In genomic region chr16:88600539-88600896, GRCh38 we compare ENCODE assay signal across 30 cellular contexts. TPM values are rescaled to one million over a fixed set of nuclear protein-coding genes. Genes with fewer than 3 reads are reported as not detected.
DNase-seq lines count a peak whose midpoint lies in the region; ATAC-seq and TF ChIP-seq lines count a peak whose summit lies in the region.
"Had no signal": no experiment of that assay in that cellular context is flagged by ENCODE, and none has a peak within 500 bp of the region (broad histone marks: within the 10 kb centered on the region; RNA-seq: fewer than 3 reads in every experiment).

No MANE protein-coding gene starts in this region.

- no peak for TF ChIP-seq CTCF in Caco-2 (IDR thresholded peaks at IDR 0.05; ENCODE audit: insufficient read depth in 1 of 2, low read depth in 1 of 2, low read length in 1 of 2, severe bottlenecking in 1 of 2, unreplicated experiment in 1 of 2)
- no peak for TF ChIP-seq CTCF in WTC11 (IDR thresholded peaks at IDR 0.05)
- TF ChIP-seq CTCF in testis (IDR thresholded peaks at IDR 0.05), result no peak

- H3K36me3 Mint-ChIP-seq in Caco-2 (ENCODE audit: insufficient read depth, unreplicated experiment) (peaks cover 68% of the 10 kb centered on the region), WTC11 (peaks cover 45% of the 10 kb centered on the region)

- intact Hi-C loops in Caco-2 (cut with micrococcal nuclease; ENCODE audit: unreplicated experiment) (no loop called here), testis (cut with DNase I; ENCODE audit: low total_unique reads) (no loop called here)

- H3K27me3 Mint-ChIP-seq in Caco-2 (ENCODE audit: insufficient read depth, unreplicated experiment) (no peaks in the 10 kb centered on the region), WTC11 (ENCODE audit: low read depth) (no peaks in the 10 kb centered on the region)
- H3K27me3 Mint-ChIP-seq: activated CD4-positive, alpha-beta T cell treated with anti-CD3 and anti-CD28 coated beads, Interleukin-2, amount 10 ng/mL, durations not matched to agents 7 days and 5 days; activated CD8-positive, alpha-beta memory T cell treated with anti-CD3 and anti-CD28 coated beads, Interleukin-2, amount 10 ng/mL, durations not matched to agents 7 days and 5 days; activated naive CD8-positive, alpha-beta T cell treated with anti-CD3 and anti-CD28 coated beads, Interleukin-2, amount 10 ng/mL, durations not matched to agents 7 days and 5 days; memory B cell had no signal

- H3K36me3 ChIP-seq in Caco-2 (ENCODE audit: control insufficient read depth, insufficient read depth, low read length), result peaks cover 8% of the 10 kb centered on the region
- H3K36me3 ChIP-seq in testis (ENCODE audit: low read depth, missing control alignments), result no peaks in the 10 kb centered on the region

- H3K4me1 Mint-ChIP-seq in Caco-2 (ENCODE audit: low read depth, unreplicated experiment) (no peaks in the 10 kb centered on the region), WTC11 (peaks cover 20% of the 10 kb centered on the region)
- H3K4me1 Mint-ChIP-seq: activated naive CD8-positive, alpha-beta T cell treated with anti-CD3 and anti-CD28 coated beads, Interleukin-2, amount 10 ng/mL, durations not matched to agents 7 days and 5 days; endodermal cell; nephron had no signal

- POLR2A ChIA-PET in Caco-2 (lab: Charles Lee), result no interaction called here
- POLR2A ChIA-PET in WTC11 (lab: Charles Lee), result interaction anchor here (0.6 kb wide), 1 partner anchor 31 kb away, joined by 3 read pairs; the partner anchor contains the start of gene ZC3H18

- 95% methylated on average over 6 of the region's 6 CpGs for WGBS in testis, 2 donors

- H3K9me3 Mint-ChIP-seq in Caco-2 (ENCODE audit: unreplicated experiment) (no peaks in the 10 kb centered on the region), WTC11 (no peaks in the 10 kb centered on the region)
- H3K9me3 Mint-ChIP-seq: activated CD4-positive, alpha-beta T cell treated with anti-CD3 and anti-CD28 coated beads, Interleukin-2, amount 10 ng/mL, durations not matched to agents 7 days and 5 days; activated naive CD8-positive, alpha-beta T cell treated with anti-CD3 and anti-CD28 coated beads, Interleukin-2, amount 10 ng/mL, durations not matched to agents 7 days and 5 days; activated T-cell treated with anti-CD3 and anti-CD28 coated beads, Interleukin-2, amount 50 U/mL, for 4 hours; endodermal cell; memory B cell; nephron had no signal

- H3K4me3 Mint-ChIP-seq in Caco-2 (ENCODE audit: unreplicated experiment) (no peak overlapping the region), WTC11 (no peak overlapping the region)
- H3K4me3 Mint-ChIP-seq: activated CD4-positive, alpha-beta T cell treated with anti-CD3 and anti-CD28 coated beads, Interleukin-2, amount 10 ng/mL, durations not matched to agents 7 days and 5 days; activated CD8-positive, alpha-beta memory T cell treated with anti-CD3 and anti-CD28 coated beads, Interleukin-2, amount 10 ng/mL, durations not matched to agents 7 days and 5 days; activated naive CD8-positive, alpha-beta T cell treated with anti-CD3 and anti-CD28 coated beads, Interleukin-2, amount 10 ng/mL, durations not matched to agents 7 days and 5 days; activated T-cell treated with anti-CD3 and anti-CD28 coated beads, Interleukin-2, amount 50 U/mL, for 4 hours; endodermal cell; memory B cell; nephron had no signal

- no peaks in the 10 kb centered on the region for H3K27me3 ChIP-seq in Caco-2 (replicated peaks; ENCODE audit: control insufficient read depth, insufficient read depth, low read length)
- no peaks in the 10 kb centered on the region for H3K27me3 ChIP-seq in layer of hippocampus (ENCODE audit: control insufficient read depth, insufficient read depth, low read length)
- no peaks in the 10 kb centered on the region for H3K27me3 ChIP-seq in testis
- H3K27me3 ChIP-seq: esophagus squamous epithelium, foreskin keratinocyte, pancreas, SJCRH30 had no signal

- peak overlapping the region; percentile 10 for H3K27ac ChIP-seq in layer of hippocampus (ENCODE audit: low read depth, low read length)
- H3K27ac ChIP-seq in testis, result peak overlapping the region; percentile 50 to 66
- H3K27ac ChIP-seq: foreskin keratinocyte, SJCRH30 had no signal

- no peak for TF ChIP-seq POLR2A in testis (IDR thresholded peaks at IDR 0.05)

- no peak for DNase-seq in Caco-2
- no peak for DNase-seq in WTC11 (ENCODE audit: low spot score)
- no peak for DNase-seq in testis
- no peak for DNase-seq in C1 segment of cervical spinal cord (lab: John Stamatoyannopoulos, UW)
- DNase-seq in AG08396 (ENCODE audit: low spot score), result no peak
- DNase-seq in COLO829 (ENCODE audit: low spot score), result no peak
- DNase-seq: activated CD4-positive, alpha-beta T cell treated with anti-CD3 and anti-CD28 coated beads, Interleukin-2, amount 10 ng/mL, durations not matched to agents 7 days and 5 days; activated CD8-positive, alpha-beta memory T cell treated with anti-CD3 and anti-CD28 coated beads, Interleukin-2, amount 10 ng/mL, durations not matched to agents 7 days and 5 days; activated gamma-delta T cell; activated naive CD8-positive, alpha-beta T cell treated with anti-CD3 and anti-CD28 coated beads, Interleukin-2, amount 10 ng/mL, durations not matched to agents 7 days and 5 days; activated T-cell treated with anti-CD3 and anti-CD28 coated beads, Interleukin-2, amount 50 U/mL, for 4 hours; caudate nucleus; endodermal cell; esophagus squamous epithelium; foreskin keratinocyte; GOT3; hippocampal formation; NCI-H1092; NCI-H1694 treated with DMSO at 0.1 percent for 48 hours; pancreas; retina; SJCRH30; stimulated activated CD4-positive, alpha-beta T cell treated with anti-CD3 and anti-CD28 coated beads, Interleukin-2, amount 100 ng/mL, for 24 hours; stimulated activated naive CD8-positive, alpha-beta T cell treated with anti-CD3 and anti-CD28 coated beads, Interleukin-15, Interleukin-2, amounts not matched to agents 100 U/mL and 50 U/mL, for 24 hours; SW 1271; T-helper 9 cell had no signal

- H3K4me3 ChIP-seq in Caco-2 (ENCODE audit: low read depth, low read length), result no peak overlapping the region
- no peak overlapping the region for H3K4me3 ChIP-seq in testis
- H3K4me3 ChIP-seq: esophagus squamous epithelium, pancreas, SJCRH30 had no signal

- H3K27ac Mint-ChIP-seq in Caco-2 (ENCODE audit: unreplicated experiment) (peak overlapping the region; percentile 19), WTC11 (peak overlapping the region; percentile 72; the same call in 1 of the 2 replicates)
- H3K27ac Mint-ChIP-seq: activated CD4-positive, alpha-beta T cell treated with anti-CD3 and anti-CD28 coated beads, Interleukin-2, amount 10 ng/mL, durations not matched to agents 7 days and 5 days; activated CD8-positive, alpha-beta memory T cell treated with anti-CD3 and anti-CD28 coated beads, Interleukin-2, amount 10 ng/mL, durations not matched to agents 7 days and 5 days; activated naive CD8-positive, alpha-beta T cell treated with anti-CD3 and anti-CD28 coated beads, Interleukin-2, amount 10 ng/mL, durations not matched to agents 7 days and 5 days; memory B cell; nephron had no signal

- 0 out of 2 replicates have a peak, but pooled peaks cover 6% of the 10 kb centered on the region for H3K4me1 ChIP-seq in Caco-2
- H3K4me1 ChIP-seq in testis, result no peaks in the 10 kb centered on the region
- H3K4me1 ChIP-seq: foreskin keratinocyte, pancreas had no signal

- no TSS peak for BruUV-seq in Caco-2 (replicated peaks; lab: Mats Ljungman, UMichigan)

- no peak for ATAC-seq in WTC11
- ATAC-seq: activated CD8-positive, alpha-beta memory T cell treated with anti-CD3 and anti-CD28 coated beads, Interleukin-2, amount 10 ng/mL, durations not matched to agents 7 days and 5 days; activated T-cell treated with anti-CD3 and anti-CD28 coated beads, Interleukin-2, amount 50 U/mL, for 4 hours; foreskin keratinocyte; pancreas; stimulated activated naive CD8-positive, alpha-beta T cell treated with anti-CD3 and anti-CD28 coated beads, Interleukin-15, Interleukin-2, amounts not matched to agents 100 U/mL and 50 U/mL, for 24 hours had no signal

- H3K9me3 ChIP-seq in Caco-2 (no peaks in the 10 kb centered on the region), testis (no peaks in the 10 kb centered on the region)
- H3K9me3 ChIP-seq: esophagus squamous epithelium, pancreas, SJCRH30 had no signal

- CTCF ChIA-PET in Caco-2 (lab: Charles Lee), result no interaction called here
- CTCF ChIA-PET in WTC11 (lab: Charles Lee), result interaction anchor here (0.9 to 2.9 kb wide), 7 partner anchors 10 to 137 kb away, joined by 3 to 7 read pairs (median 4); no protein-coding TSS in a partner anchor

TF ChIP-seq in WTC11, 78 proteins besides CTCF, POLR2A, EP300 and RAD21 (continues in another document):
- no peak for TF ChIP-seq FOXJ3 (CRISPR knock-in tag; IDR thresholded peaks at IDR 0.05; ENCODE audit: borderline replicate concordance)
- TF ChIP-seq, protein P1, sequence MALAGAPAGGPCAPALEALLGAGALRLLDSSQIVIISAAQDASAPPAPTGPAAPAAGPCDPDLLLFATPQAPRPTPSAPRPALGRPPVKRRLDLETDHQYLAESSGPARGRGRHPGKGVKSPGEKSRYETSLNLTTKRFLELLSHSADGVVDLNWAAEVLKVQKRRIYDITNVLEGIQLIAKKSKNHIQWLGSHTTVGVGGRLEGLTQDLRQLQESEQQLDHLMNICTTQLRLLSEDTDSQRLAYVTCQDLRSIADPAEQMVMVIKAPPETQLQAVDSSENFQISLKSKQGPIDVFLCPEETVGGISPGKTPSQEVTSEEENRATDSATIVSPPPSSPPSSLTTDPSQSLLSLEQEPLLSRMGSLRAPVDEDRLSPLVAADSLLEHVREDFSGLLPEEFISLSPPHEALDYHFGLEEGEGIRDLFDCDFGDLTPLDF (CRISPR knock-in tag; IDR thresholded peaks at IDR 0.05), result no peak
- TF ChIP-seq ESRRA (CRISPR knock-in tag; IDR thresholded peaks at IDR 0.05; ENCODE audit: borderline replicate concordance), result no peak
- no peak for TF ChIP-seq ZNF423 (CRISPR knock-in tag; IDR thresholded peaks at IDR 0.05)
- TF ChIP-seq, protein P2, sequence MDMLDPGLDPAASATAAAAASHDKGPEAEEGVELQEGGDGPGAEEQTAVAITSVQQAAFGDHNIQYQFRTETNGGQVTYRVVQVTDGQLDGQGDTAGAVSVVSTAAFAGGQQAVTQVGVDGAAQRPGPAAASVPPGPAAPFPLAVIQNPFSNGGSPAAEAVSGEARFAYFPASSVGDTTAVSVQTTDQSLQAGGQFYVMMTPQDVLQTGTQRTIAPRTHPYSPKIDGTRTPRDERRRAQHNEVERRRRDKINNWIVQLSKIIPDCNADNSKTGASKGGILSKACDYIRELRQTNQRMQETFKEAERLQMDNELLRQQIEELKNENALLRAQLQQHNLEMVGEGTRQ (CRISPR knock-in tag; IDR thresholded peaks at IDR 0.05), result no peak

RNA-seq across cellular contexts. Expression of gene ZC3H18, which starts 30.3 kb away (rescaled TPM):
- total RNA-seq in Caco-2 (2022), result 82.0 and 91.9 TPM in 2 replicates
- total RNA-seq in WTC11 (2021), result 57.3 to 65.6 TPM (median 61.8 TPM) in 3 replicates
- total RNA-seq in testis, result 10 to 100 TPM; 53.8 to 63.7 TPM
- polyA plus RNA-seq in testis (ENCODE audit: insufficient read depth, low read depth, low replicate concordance), result 59.6 TPM

RNA-seq across cellular contexts. Expression of gene IL17C, which starts 37.9 kb away (rescaled TPM):
- total RNA-seq in Caco-2 (2022) (not detected in 2 replicates), WTC11 (2021) (0.80 to 1.9 TPM (median 1.5 TPM) in 3 replicates), testis (1 to 10 TPM in 1 of 2 donors, under 1 TPM in 1; 0.99 to 1.5 TPM)
- 0.75 TPM for polyA plus RNA-seq in testis (ENCODE audit: insufficient read depth, low read depth, low replicate concordance)
- total RNA-seq: activated T-cell treated with anti-CD3 and anti-CD28 coated beads, Interleukin-2, amount 50 U/mL, for 4 hours; endodermal cell; foreskin keratinocyte; NCI-H460; pancreas; SJCRH30 had no signal
- polyA plus RNA-seq: foreskin keratinocyte had no signal

RNA-seq across cellular contexts. Expression of gene CYBA, which starts 50.3 kb away (rescaled TPM):
- total RNA-seq in Caco-2 (2022) (351 and 377 TPM in 2 replicates), WTC11 (2021) (169 to 219 TPM (median 207 TPM) in 3 replicates), testis (10 to 100 TPM; 11.7 to 34.9 TPM)
- polyA plus RNA-seq in testis (ENCODE audit: insufficient read depth, low read depth, low replicate concordance), result 40.0 TPM
